ENCODE assay signal across 1 cellular context in the genomic region with DNA sequence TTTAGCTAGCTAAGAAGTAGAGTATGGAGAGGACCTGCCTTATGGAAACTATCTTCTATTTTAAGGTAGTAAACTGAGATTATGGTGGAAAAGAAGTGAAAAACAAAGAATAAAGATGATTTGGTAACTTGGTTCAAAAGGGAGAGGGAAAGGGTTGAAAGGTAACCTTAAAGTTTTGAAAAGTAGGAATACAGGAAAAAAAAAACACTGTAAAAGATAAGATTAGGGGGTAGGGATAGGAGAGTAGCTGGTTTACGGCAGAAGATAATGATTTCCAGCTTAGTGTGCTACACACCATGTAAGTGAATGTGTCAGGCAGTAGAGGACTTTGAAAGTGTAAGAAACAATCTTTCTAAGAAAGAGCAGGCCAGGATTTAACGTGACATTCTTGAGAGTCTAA.
TF ChIP-seq lines count a peak whose summit lies in the region.

No MANE protein-coding gene starts in this region.

TF ChIP-seq in WTC11, 78 proteins besides CTCF, POLR2A, EP300 and RAD21 (continued from another document):
- TF ChIP-seq, protein P1, sequence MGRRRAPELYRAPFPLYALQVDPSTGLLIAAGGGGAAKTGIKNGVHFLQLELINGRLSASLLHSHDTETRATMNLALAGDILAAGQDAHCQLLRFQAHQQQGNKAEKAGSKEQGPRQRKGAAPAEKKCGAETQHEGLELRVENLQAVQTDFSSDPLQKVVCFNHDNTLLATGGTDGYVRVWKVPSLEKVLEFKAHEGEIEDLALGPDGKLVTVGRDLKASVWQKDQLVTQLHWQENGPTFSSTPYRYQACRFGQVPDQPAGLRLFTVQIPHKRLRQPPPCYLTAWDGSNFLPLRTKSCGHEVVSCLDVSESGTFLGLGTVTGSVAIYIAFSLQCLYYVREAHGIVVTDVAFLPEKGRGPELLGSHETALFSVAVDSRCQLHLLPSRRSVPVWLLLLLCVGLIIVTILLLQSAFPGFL (CRISPR knock-in tag; IDR thresholded peaks at IDR 0.05; ENCODE audit: borderline replicate concordance): no peak
- TF ChIP-seq RORB (CRISPR knock-in tag; IDR thresholded peaks at IDR 0.05) (no peak), SMAD4 (CRISPR knock-in tag; IDR thresholded peaks at IDR 0.05) (no peak), TP53 (CRISPR knock-in tag; IDR thresholded peaks at IDR 0.05) (no peak), ZBTB21 (CRISPR knock-in tag; IDR thresholded peaks at IDR 0.05; ENCODE audit: borderline replicate concordance) (no peak), RELA (CRISPR knock-in tag; IDR thresholded peaks at IDR 0.05; ENCODE audit: borderline replicate concordance) (no peak), JUN (CRISPR knock-in tag; IDR thresholded peaks at IDR 0.05) (no peak), NR3C1 (CRISPR knock-in tag; conservative IDR thresholded peaks at IDR 0.05; ENCODE audit: low read depth) (no peak), ZNF671 (CRISPR knock-in tag; IDR thresholded peaks at IDR 0.05) (no peak)
- TF ChIP-seq, protein P2, sequence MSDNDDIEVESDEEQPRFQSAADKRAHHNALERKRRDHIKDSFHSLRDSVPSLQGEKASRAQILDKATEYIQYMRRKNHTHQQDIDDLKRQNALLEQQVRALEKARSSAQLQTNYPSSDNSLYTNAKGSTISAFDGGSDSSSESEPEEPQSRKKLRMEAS (CRISPR knock-in tag; IDR thresholded peaks at IDR 0.05): no peak
